In genomic region chr4:75135068-75135825, GRCh38 we compare ENCODE assay signal across 15 cellular contexts.
A peak's percentile ranks its signal among the peaks of the same experiment; 100 is the strongest.
DNase-seq lines count a peak whose midpoint lies in the region; ATAC-seq and TF ChIP-seq lines count a peak whose summit lies in the region.
"Had no signal": no experiment of that assay in that cellular context is flagged by ENCODE, and none has a peak within 500 bp of the region (broad histone marks: within the 10 kb centered on the region; RNA-seq: fewer than 3 reads in every experiment).

No MANE protein-coding gene starts in this region.

- H3K27me3 ChIP-seq in SU-DHL-6 (ENCODE audit: low read length) = no peaks in the 10 kb centered on the region
- H3K27me3 ChIP-seq: body of pancreas, dorsolateral prefrontal cortex, tibial artery had no signal

- H3K27ac ChIP-seq in SU-DHL-6 (ENCODE audit: low read depth, low read length) = peak overlapping the region; percentile 99
- no peak overlapping the region for H3K27ac ChIP-seq in coronary artery
- H3K27ac ChIP-seq: body of pancreas, dorsolateral prefrontal cortex, tibial artery, VCaP had no signal

- H3K9me3 ChIP-seq in SU-DHL-6 (ENCODE audit: insufficient read depth, low read length) = no peaks in the 10 kb centered on the region
- H3K9me3 ChIP-seq: body of pancreas, tibial artery had no signal

- DNase-seq in GM13977 (ENCODE audit: low spot score) (peak; percentile 33), cerebellar nuclear complex (lab: John Stamatoyannopoulos, UW) (no peak), sciatic nerve (ENCODE audit: low spot score) (no peak), G401 (ENCODE audit: low spot score) (no peak), coronary artery (ENCODE audit: low spot score) (no peak)
- DNase-seq: activated naive CD4-positive, alpha-beta T cell treated with anti-CD3 and anti-CD28 coated beads, Interleukin-2, amount 10 ng/mL, durations not matched to agents 7 days and 5 days; body of pancreas; dorsolateral prefrontal cortex; left ventricle myocardium superior; tibial artery had no signal

- peak overlapping the region; percentile 35 for H3K9ac ChIP-seq in SU-DHL-6 (ENCODE audit: low read length)

- H3F3A ChIP-seq in SU-DHL-6 (ENCODE audit: insufficient read depth) = peaks cover 24% of the 10 kb centered on the region

- H3K79me2 ChIP-seq in SU-DHL-6 (ENCODE audit: insufficient read depth, low read length) = no peaks in the 10 kb centered on the region

- intact Hi-C loops in sciatic nerve (cut with DNase I) = no loop called here

- no peaks in the 10 kb centered on the region for H3K36me3 ChIP-seq in SU-DHL-6 (ENCODE audit: low read length)
- H3K36me3 ChIP-seq: tibial artery had no signal

- in situ Hi-C loops in GM13977 (cut with MboI; ENCODE audit: low pct_unique_long_range_greater_than_20kb, low sequenced_read_pairs, unreplicated experiment) = no loop called here
- in situ Hi-C loops in G401 (cut with HindIII; ENCODE audit: low sequenced_read_pairs) = no loop called here

- H2AFZ ChIP-seq in SU-DHL-6 (ENCODE audit: low read depth, low read length, severe bottlenecking) = no peak overlapping the region

- ATAC-seq in GM19468 (IDR thresholded peaks at IDR 0.05; ENCODE audit: extremely low read depth, unreplicated experiment) = peak; percentile 34
- peak; percentile 76 for ATAC-seq in HG03108 (IDR thresholded peaks at IDR 0.05; ENCODE audit: unreplicated experiment)
- no peak for ATAC-seq in sciatic nerve
- ATAC-seq: body of pancreas; left ventricle myocardium superior; natural killer cell treated with Interleukin-12 subunit alpha and Interleukin-12 subunit beta and Interleukin-15 and Interleukin-18, amount 100 ng/mL, for 72 hours had no signal

- no peak overlapping the region for H3K4me3 ChIP-seq in SU-DHL-6 (ENCODE audit: insufficient read depth, low read length, poor library complexity, severe bottlenecking)
- no peak overlapping the region for H3K4me3 ChIP-seq in coronary artery
- H3K4me3 ChIP-seq: body of pancreas, dorsolateral prefrontal cortex, tibial artery had no signal

- H3K9me2 ChIP-seq in SU-DHL-6 (replicated peaks; ENCODE audit: insufficient read depth, low read length) = no peaks in the 10 kb centered on the region

- H4K20me1 ChIP-seq in SU-DHL-6 (ENCODE audit: low read depth, low read length) = no peaks in the 10 kb centered on the region

- peak overlapping the region; percentile 81 for H3K4me2 ChIP-seq in SU-DHL-6 (ENCODE audit: low read depth, low read length, poor library complexity, severe bottlenecking)

- TF ChIP-seq CTCF in GM13977 (IDR thresholded peaks at IDR 0.05; ENCODE audit: extremely low read depth, insufficient read depth, missing control alignments) (no peak), SU-DHL-6 (IDR thresholded peaks at IDR 0.05; ENCODE audit: insufficient read depth, low read length, poor library complexity, severe bottlenecking) (no peak), coronary artery (IDR thresholded peaks at IDR 0.05) (no peak)
